In genomic region chr7:108094933-108095710, GRCh38 we compare ENCODE assay signal across 1 cellular context.
TF ChIP-seq lines count a peak whose summit lies in the region.

No MANE protein-coding gene starts in this region.

TF ChIP-seq in SK-N-SH, 30 proteins besides CTCF, POLR2A, EP300 and RAD21 (continued from another document):
- TF ChIP-seq USF1 (IDR thresholded peaks at IDR 0.05; ENCODE audit: borderline replicate concordance, low read depth): 0 out of 2 replicates have a peak, but pooled peaks have one; percentile 14
- TF ChIP-seq JUND (IDR thresholded peaks at IDR 0.05): peak; percentile 87
- no peak for TF ChIP-seq NRF1 (IDR thresholded peaks at IDR 0.05; ENCODE audit: low read depth, low read length)
TF ChIP-seq in SK-N-SH: peak in this region for 11.
